In the genomic region with DNA sequence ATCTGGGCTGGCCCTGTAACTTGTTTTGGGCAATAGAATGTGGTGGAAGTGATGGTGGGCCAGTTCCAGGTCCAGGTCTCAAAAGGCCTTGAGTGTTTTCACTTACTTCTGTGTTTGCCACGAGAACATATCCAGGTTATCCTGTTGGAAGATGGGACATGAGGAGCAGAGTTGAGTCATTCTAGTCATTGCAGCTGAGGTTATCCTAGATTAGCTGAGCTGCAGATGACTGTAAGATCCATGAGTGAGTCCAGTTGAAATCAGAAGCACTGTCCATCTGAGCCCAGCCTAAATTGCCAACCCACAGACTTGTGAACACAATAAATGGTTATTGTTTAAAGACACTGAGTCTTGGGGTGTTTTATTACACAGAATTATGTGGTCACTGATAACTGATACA, we compare ENCODE assay signal across 24 cellular contexts. TPM values are rescaled to one million over a fixed set of nuclear protein-coding genes. Genes with fewer than 3 reads are reported as not detected.
A peak's percentile ranks its signal among the peaks of the same experiment; 100 is the strongest.
DNase-seq lines count a peak whose midpoint lies in the region; FAIRE-seq and TF ChIP-seq lines count a peak whose summit lies in the region.
"Had no signal": no experiment of that assay in that cellular context is flagged by ENCODE, and none has a peak within 500 bp of the region (broad histone marks: within the 10 kb centered on the region; RNA-seq: fewer than 3 reads in every experiment).

No MANE protein-coding gene starts in this region.

- H4K20me1 ChIP-seq in OCI-LY7 (ENCODE audit: insufficient read depth, low read length) (no peaks in the 10 kb centered on the region), neural progenitor cell (ENCODE audit: low read depth) (no peaks in the 10 kb centered on the region)

- H3K79me2 ChIP-seq in OCI-LY7 (ENCODE audit: insufficient read depth, low read depth, low read length): no peaks in the 10 kb centered on the region
- no peaks in the 10 kb centered on the region for H3K79me2 ChIP-seq in neural progenitor cell (ENCODE audit: low read depth)

- H3K27me3 Mint-ChIP-seq in neural progenitor cell (ENCODE audit: insufficient read depth, low read depth): peaks cover 5% of the 10 kb centered on the region

- no peaks in the 10 kb centered on the region; the same call in 1 of the 2 replicates for H3K9me3 ChIP-seq in OCI-LY7 (ENCODE audit: low read length)
- H3K9me3 ChIP-seq in neural progenitor cell (ENCODE audit: low read depth): no peaks in the 10 kb centered on the region
- H3K9me3 ChIP-seq: BE2C, HAP-1, SJSA1 had no signal

- DNase-seq in GM12891 (ENCODE audit: insufficient read length, low spot score): no peak
- no peak for DNase-seq in OCI-LY7 (ENCODE audit: low spot score)
- peak; percentile 0 for DNase-seq in epithelial cell of esophagus (ENCODE audit: low read depth)
- DNase-seq in activated CD4-positive, CD25-positive, alpha-beta regulatory T cell treated with anti-CD3 and anti-CD28 coated beads, Interleukin-2, amount 50 U/mL, for 72 hours: no peak
- DNase-seq in neural progenitor cell (ENCODE audit: low spot score): no peak
- DNase-seq in GOT3 (lab: John Stamatoyannopoulos, UW): no peak
- DNase-seq in ACHN: no peak
- DNase-seq: BE2C; Calu3; DND-41; HFFc6; NCI-H1105; NCI-H1436 treated with DMSO at 0.1 percent for 48 hours; NCI-H187 treated with DMSO at 0.1 percent for 48 hours; NCI-H2107; NCI-H446; NCI-H524 treated with DMSO at 0.1 percent for 48 hours; NCI-H82; NK-92 treated with Interleukin-12 subunit alpha and Interleukin-12 subunit beta, amount 100 ng/mL, for 24 hours; Right ventricle myocardium superior; RPMI8226 had no signal

- H3K27me3 ChIP-seq in neural progenitor cell: no peaks in the 10 kb centered on the region
- H3K27me3 ChIP-seq: BE2C, SJSA1 had no signal

- no peak overlapping the region for H3K9ac ChIP-seq in neural progenitor cell

- POLR2A ChIA-PET in OCI-LY7 (lab: Charles Lee): interaction anchor here (0.7 kb wide), 1 partner anchor 257 kb away, joined by 3 read pairs; no protein-coding TSS in a partner anchor

- peak; percentile 62 for FAIRE-seq in GM12891 (lab: Jason Lieb, UNC)

- in situ Hi-C loops in ACHN (cut with HindIII; ENCODE audit: low pct_ligation_motif_present, low pct_unique_long_range_greater_than_20kb, low sequenced_read_pairs): no loop called here

- H3K27ac ChIP-seq in OCI-LY7 (ENCODE audit: low read depth, low read length, poor library complexity, severe bottlenecking) (peak overlapping the region; percentile 35), neural progenitor cell (no peak overlapping the region)
- H3K27ac ChIP-seq: SJSA1 had no signal

- H3K4me2 ChIP-seq in OCI-LY7 (ENCODE audit: low read length) (peak overlapping the region; percentile 24), neural progenitor cell (no peak overlapping the region)
- H3K4me2 ChIP-seq: GM23338 had no signal

- H3F3A ChIP-seq in neural progenitor cell (ENCODE audit: low read depth): no peaks in the 10 kb centered on the region

- H3K27ac Mint-ChIP-seq in neural progenitor cell: no peak overlapping the region
- H3K27ac Mint-ChIP-seq: GM23338, HFFc6 had no signal

- peaks cover 50% of the 10 kb centered on the region for H3K4me1 ChIP-seq in OCI-LY7 (ENCODE audit: insufficient read depth, low read length, poor library complexity, severe bottlenecking)
- H3K4me1 ChIP-seq in neural progenitor cell: peaks cover 6% of the 10 kb centered on the region
- H3K4me1 ChIP-seq: BE2C, HAP-1 had no signal

- H3K9me2 ChIP-seq in OCI-LY7 (ENCODE audit: insufficient read depth, low read length): no peaks in the 10 kb centered on the region

- no peaks in the 10 kb centered on the region for H3K36me3 Mint-ChIP-seq in neural progenitor cell

- intact Hi-C loops in OCI-LY7 (cut with micrococcal nuclease; ENCODE audit: unreplicated experiment): no loop called here

- H3K9me3 Mint-ChIP-seq in neural progenitor cell: no peaks in the 10 kb centered on the region
- H3K9me3 Mint-ChIP-seq: GM23338, HFFc6 had no signal

- H2AFZ ChIP-seq in OCI-LY7 (ENCODE audit: low read length) (peak overlapping the region; percentile 66; the same call in 1 of the 2 replicates), neural progenitor cell (replicated peaks) (no peak overlapping the region)
- H2AFZ ChIP-seq: GM23338 had no signal

- TF ChIP-seq POLR2A in GM12891 (IDR thresholded peaks at IDR 0.05; ENCODE audit: low read depth, low read length): no peak

- H3K36me3 ChIP-seq in OCI-LY7 (ENCODE audit: insufficient read depth, low read length): no peaks in the 10 kb centered on the region
- H3K36me3 ChIP-seq in neural progenitor cell: no peaks in the 10 kb centered on the region
- H3K36me3 ChIP-seq: BE2C, HAP-1, SJSA1 had no signal

- no TSS peak for BruUV-seq in OCI-LY7 (replicated peaks; lab: Mats Ljungman, UMichigan)

- H3K4me3 ChIP-seq in OCI-LY7 (ENCODE audit: low read depth, low read length, poor library complexity, severe bottlenecking): no peak overlapping the region
- no peak overlapping the region for H3K4me3 ChIP-seq in epithelial cell of esophagus (ENCODE audit: low read length)
- H3K4me3 ChIP-seq in neural progenitor cell: no peak overlapping the region
- H3K4me3 ChIP-seq: GM23338, HAP-1, SJSA1 had no signal

- TF ChIP-seq CTCF in OCI-LY7 (conservative IDR thresholded peaks at IDR 0.05; ENCODE audit: low read length) (no peak), epithelial cell of esophagus (IDR thresholded peaks at IDR 0.05; ENCODE audit: insufficient read depth, low read depth, low read length, missing control alignments) (no peak), neural progenitor cell (IDR thresholded peaks at IDR 0.05) (no peak)

- no peak overlapping the region for H3K4me3 Mint-ChIP-seq in neural progenitor cell
- H3K4me3 Mint-ChIP-seq: GM23338, HFFc6 had no signal

- H3K4me1 Mint-ChIP-seq in neural progenitor cell: peaks cover 8% of the 10 kb centered on the region

- CTCF ChIA-PET in OCI-LY7 (lab: Charles Lee; ENCODE audit: unreplicated experiment): no interaction called here

TF ChIP-seq in GM12891, 5 proteins besides CTCF, POLR2A, EP300 and RAD21:
- TF ChIP-seq POLR2AphosphoS5 (IDR thresholded peaks at IDR 0.05; ENCODE audit: low read depth, low read length) (no peak), SPI1 (IDR thresholded peaks at IDR 0.05; ENCODE audit: low read depth, low read length) (no peak), TAF1 (IDR thresholded peaks at IDR 0.05; ENCODE audit: low read depth, low read length) (no peak), POU2F2 (IDR thresholded peaks at IDR 0.05; ENCODE audit: low read depth, low read length) (no peak), PAX5 (IDR thresholded peaks at IDR 0.05; ENCODE audit: insufficient read depth, low read length, severe bottlenecking) (no peak)

RNA-seq across cellular contexts. Expression of a gene that starts 45.3 kb away (rescaled TPM):
- 10.9 TPM for polyA plus RNA-seq in GM12891 (2012; ENCODE audit: low read depth, missing spikeins)
- total RNA-seq in OCI-LY7 (2014; rRNA removed; shearing (Covaris generic)): 14.2 and 21.6 TPM in 2 replicates
- 34.3 and 35.4 TPM in 2 replicates for total RNA-seq in OCI-LY7 (2022)
- 20.9 and 32.2 TPM in 2 replicates for total RNA-seq in neural progenitor cell (ENCODE audit: low replicate concordance)
